In the genomic region with DNA sequence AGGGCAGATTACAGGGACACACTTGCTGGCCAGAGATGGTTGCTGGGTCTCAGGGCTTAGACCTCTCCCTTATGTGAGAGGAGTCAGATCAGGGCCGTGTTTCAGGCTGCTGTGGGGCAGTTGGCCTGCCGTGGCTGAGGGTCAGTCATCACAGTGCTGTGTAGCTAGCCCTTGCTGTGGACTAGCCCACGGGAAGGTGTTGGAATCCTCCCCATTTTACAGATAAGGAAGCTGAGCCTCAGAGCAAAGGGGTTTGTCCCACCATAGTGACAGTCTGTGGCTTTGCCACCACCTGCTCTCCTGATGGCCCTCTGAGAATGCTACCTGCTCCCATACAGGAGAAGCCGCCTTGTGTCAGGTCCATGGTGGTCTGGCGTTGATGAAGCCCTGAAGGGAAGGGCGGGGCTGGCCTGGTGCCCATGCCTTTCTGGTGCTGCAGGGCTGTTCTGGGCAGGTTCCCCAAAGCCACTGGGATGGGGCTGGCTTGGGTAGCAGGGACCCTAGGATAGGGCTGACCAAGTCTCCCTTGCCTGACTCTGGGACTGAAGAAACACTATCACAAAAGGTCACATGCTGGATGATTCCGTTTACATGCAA, we compare ENCODE assay signal across 15 cellular contexts. TPM values are rescaled to one million over a fixed set of nuclear protein-coding genes. Genes with fewer than 3 reads are reported as not detected.
DNase-seq lines count a peak whose midpoint lies in the region; ATAC-seq and TF ChIP-seq lines count a peak whose summit lies in the region.
"Had no signal": no experiment of that assay in that cellular context is flagged by ENCODE, and none has a peak within 500 bp of the region (broad histone marks: within the 10 kb centered on the region; RNA-seq: fewer than 3 reads in every experiment).

No MANE protein-coding gene starts in this region.

- H3K27me3 ChIP-seq in endodermal cell (ENCODE audit: control insufficient read depth, insufficient read depth, low read length, poor library complexity, severe bottlenecking): peaks cover 17% of the 10 kb centered on the region
- no peaks in the 10 kb centered on the region for H3K27me3 ChIP-seq in psoas muscle (ENCODE audit: insufficient read depth in 3 of 3, low read length in 2 of 3)
- H3K27me3 ChIP-seq: SJSA1, vagina had no signal

- H3K27ac Mint-ChIP-seq in activated naive CD4-positive, alpha-beta T cell treated with anti-CD3 and anti-CD28 coated beads for 36 hours: no peak overlapping the region
- no peak overlapping the region for H3K27ac Mint-ChIP-seq in endodermal cell

- peaks cover 12% of the 10 kb centered on the region for H3K4me1 Mint-ChIP-seq in activated naive CD4-positive, alpha-beta T cell treated with anti-CD3 and anti-CD28 coated beads for 36 hours (ENCODE audit: low read depth)
- peaks cover 5% of the 10 kb centered on the region for H3K4me1 Mint-ChIP-seq in endodermal cell

- no peak for DNase-seq in activated naive CD4-positive, alpha-beta T cell treated with anti-CD3 and anti-CD28 coated beads for 36 hours
- no peak for DNase-seq in activated naive CD4-positive, alpha-beta T cell (lab: John Stamatoyannopoulos, UW)
- DNase-seq in NCI-H69 (lab: John Stamatoyannopoulos, UW): peak; percentile 13
- DNase-seq in endodermal cell: peak; percentile 47
- no peak for DNase-seq in psoas muscle
- DNase-seq in GF-D8 (lab: John Stamatoyannopoulos, UW): no peak
- DNase-seq in mucosa of gallbladder (ENCODE audit: low spot score): no peak
- no peak for DNase-seq in MV-4-11 (lab: John Stamatoyannopoulos, UW)
- DNase-seq: HCEC 1CT; left colon; NCI-H1694; NCI-H446; stimulated activated naive CD4-positive, alpha-beta T cell treated with Interleukin-2 at 50 U/mL for 16 hours had no signal

- CTCF ChIA-PET in activated naive CD4-positive, alpha-beta T cell treated with anti-CD3 and anti-CD28 coated beads for 36 hours (lab: Charles Lee): interaction anchor here (0.6 kb wide), 1 partner anchor 15 kb away, joined by 3 read pairs; no protein-coding TSS in a partner anchor

- no peaks in the 10 kb centered on the region for H3K9me3 Mint-ChIP-seq in activated naive CD4-positive, alpha-beta T cell treated with anti-CD3 and anti-CD28 coated beads for 36 hours
- no peaks in the 10 kb centered on the region for H3K9me3 Mint-ChIP-seq in endodermal cell

- no peak overlapping the region for H3K9ac ChIP-seq in endodermal cell (ENCODE audit: extremely low read depth, low read length, poor library complexity, severe bottlenecking)

- no peak overlapping the region for H3K27ac ChIP-seq in endodermal cell (ENCODE audit: low read depth, low read length)
- H3K27ac ChIP-seq in psoas muscle: peak overlapping the region; percentile 50
- H3K27ac ChIP-seq: SJSA1, vagina had no signal

- WGBS in endodermal cell (ENCODE audit: insufficient coverage in 1 of 2, insufficient read length in 1 of 2), 2 experiments: 81 to 84% methylated on average over 5 to 7 of the region's 7 CpGs
- WGBS in psoas muscle, 3 donors: 42 to 51% (median 43%) methylated on average over 7 of the region's 7 CpGs

- H3K4me3 Mint-ChIP-seq in activated naive CD4-positive, alpha-beta T cell treated with anti-CD3 and anti-CD28 coated beads for 36 hours: peak overlapping the region; percentile 28
- no peak overlapping the region for H3K4me3 Mint-ChIP-seq in endodermal cell

- no peak for TF ChIP-seq CTCF in endodermal cell (conservative IDR thresholded peaks at IDR 0.05)
- TF ChIP-seq CTCF in psoas muscle (IDR thresholded peaks at IDR 0.05): no peak

- no peaks in the 10 kb centered on the region for H3K9me3 ChIP-seq in endodermal cell (ENCODE audit: control insufficient read depth, low read length)
- no peaks in the 10 kb centered on the region for H3K9me3 ChIP-seq in psoas muscle
- H3K9me3 ChIP-seq: SJSA1, vagina had no signal

- H3K4me3 ChIP-seq in endodermal cell (ENCODE audit: low read length) (no peak overlapping the region), psoas muscle (no peak overlapping the region)
- H3K4me3 ChIP-seq: SJSA1, vagina had no signal

- H3K36me3 ChIP-seq in endodermal cell (ENCODE audit: control insufficient read depth, insufficient read depth, low read length) (peaks cover 17% of the 10 kb centered on the region), psoas muscle (ENCODE audit: insufficient read depth in 1 of 2, low read depth in 1 of 2) (peaks cover 0 to 14% of the 10 kb centered on the region in 2 donors)

- no peak for ATAC-seq in psoas muscle
- ATAC-seq: left colon had no signal

- no peaks in the 10 kb centered on the region for H3K27me3 Mint-ChIP-seq in activated naive CD4-positive, alpha-beta T cell treated with anti-CD3 and anti-CD28 coated beads for 36 hours (ENCODE audit: low read depth)
- peaks cover 18% of the 10 kb centered on the region for H3K27me3 Mint-ChIP-seq in endodermal cell (ENCODE audit: insufficient read depth)

- H3K36me3 Mint-ChIP-seq in activated naive CD4-positive, alpha-beta T cell treated with anti-CD3 and anti-CD28 coated beads for 36 hours (ENCODE audit: low read depth): peaks cover 16% of the 10 kb centered on the region
- H3K36me3 Mint-ChIP-seq in endodermal cell (ENCODE audit: low read depth): peaks cover 21% of the 10 kb centered on the region

- intact Hi-C loops in activated naive CD4-positive, alpha-beta T cell treated with anti-CD3 and anti-CD28 coated beads for 36 hours (cut with micrococcal nuclease): no loop called here
- intact Hi-C loops in psoas muscle (cut with DNase I): no loop called here

- H3K4me1 ChIP-seq in endodermal cell (ENCODE audit: control insufficient read depth, insufficient read depth, low read length) (no peaks in the 10 kb centered on the region), psoas muscle (peaks cover 10% of the 10 kb centered on the region)

RNA-seq across cellular contexts. Expression of a gene that starts 2.4 kb away (rescaled TPM):
- total RNA-seq in activated naive CD4-positive, alpha-beta T cell treated with anti-CD3 and anti-CD28 coated beads for 36 hours: 1 to 10 TPM; 2.6 to 3.0 TPM
- total RNA-seq in endodermal cell (1 to 10 TPM; 3.7 to 4.9 TPM), psoas muscle (1 to 10 TPM in 3 of 4 donors, under 1 TPM in 1; 0.71 to 1.9 (median 1.4) TPM), mucosa of gallbladder (1.6 TPM)
- 3.0 TPM for polyA plus RNA-seq in endodermal cell (2013, experiment 1 of 2)
- 3.6 TPM for polyA plus RNA-seq in endodermal cell (2013, experiment 2 of 2)
- 1 to 10 TPM in 2 of 3 donors, under 1 TPM in 1; 0.76 to 1.4 (median 1.3) TPM for polyA plus RNA-seq in psoas muscle

RNA-seq across cellular contexts. Expression of a gene that starts 25.6 kb away (rescaled TPM):
- 10 to 100 TPM; 75.4 to 77.1 TPM for total RNA-seq in activated naive CD4-positive, alpha-beta T cell treated with anti-CD3 and anti-CD28 coated beads for 36 hours
- 10 to 100 TPM; 52.1 to 60.7 TPM for total RNA-seq in endodermal cell
- polyA plus RNA-seq in endodermal cell (2013, experiment 1 of 2): 50.7 TPM
- 48.2 TPM for polyA plus RNA-seq in endodermal cell (2013, experiment 2 of 2)
- 10 to 100 TPM; 15.5 to 17.1 (median 16.2) TPM for total RNA-seq in psoas muscle
- 10 to 100 TPM; 15.4 to 18.8 (median 18.6) TPM for polyA plus RNA-seq in psoas muscle
- 26.4 TPM for total RNA-seq in mucosa of gallbladder

RNA-seq across cellular contexts. Expression of a gene that starts 34.6 kb away (rescaled TPM):
- 10 to 100 TPM; 19.0 to 19.8 TPM for total RNA-seq in activated naive CD4-positive, alpha-beta T cell treated with anti-CD3 and anti-CD28 coated beads for 36 hours
- total RNA-seq in endodermal cell: 10 to 100 TPM; 33.6 to 41.7 TPM
- polyA plus RNA-seq in endodermal cell (2013, experiment 1 of 2): 32.2 TPM
- polyA plus RNA-seq in endodermal cell (2013, experiment 2 of 2): 32.2 TPM
- 10 to 100 TPM; 11.8 to 43.6 (median 27.0) TPM for total RNA-seq in psoas muscle
- 10 to 100 TPM; 31.6 to 40.3 (median 32.9) TPM for polyA plus RNA-seq in psoas muscle
- total RNA-seq in mucosa of gallbladder: 60.5 TPM

RNA-seq across cellular contexts. Expression of a gene that starts 34.8 kb away (rescaled TPM):
- 100 to 1,000 TPM; 246 to 264 TPM for total RNA-seq in activated naive CD4-positive, alpha-beta T cell treated with anti-CD3 and anti-CD28 coated beads for 36 hours
- 100 to 1,000 TPM; 113 to 182 TPM for total RNA-seq in endodermal cell
- polyA plus RNA-seq in endodermal cell (2013, experiment 1 of 2): 142 TPM
- polyA plus RNA-seq in endodermal cell (2013, experiment 2 of 2): 150 TPM
- 1 to 10 TPM; 2.7 to 3.5 (median 3.0) TPM for total RNA-seq in psoas muscle
- polyA plus RNA-seq in psoas muscle: 1 to 10 TPM; 2.2 to 4.8 (median 2.6) TPM
- 16.2 TPM for total RNA-seq in mucosa of gallbladder

Comparison
In these comparisons a context has a peak if more than half of its experiments do, and no peak if none do; other contexts are left out.
1. DNase-seq: peak in NCI-H69 (single experiment) and endodermal cell (single experiment); none in activated naive CD4-positive, alpha-beta T cell treated with anti-CD3 and anti-CD28 coated beads for 36 hours (single experiment), activated naive CD4-positive, alpha-beta T cell (0 of 4), psoas muscle (0 of 2), GF-D8 (single experiment), mucosa of gallbladder (single experiment) and MV-4-11 (single experiment).